18 cellular contexts compared by ENCODE assay signal in genomic region chr6:24778121-24778520, GRCh38. TPM values are rescaled to one million over a fixed set of nuclear protein-coding genes. Genes with fewer than 3 reads are reported as not detected.
DNase-seq lines count a peak whose midpoint lies in the region; ATAC-seq and TF ChIP-seq lines count a peak whose summit lies in the region.
"Had no signal": no experiment of that assay in that cellular context is flagged by ENCODE, and none has a peak within 500 bp of the region (broad histone marks: within the 10 kb centered on the region; RNA-seq: fewer than 3 reads in every experiment).

No MANE protein-coding gene starts in this region.

- H3K9me3 ChIP-seq in neural progenitor cell (ENCODE audit: low read depth) (no peaks in the 10 kb centered on the region), esophagus squamous epithelium (no peaks in the 10 kb centered on the region)
- H3K9me3 ChIP-seq: thoracic aorta had no signal

- H3K27ac Mint-ChIP-seq in HFFc6 (peak overlapping the region; percentile 13; the same call in 1 of the 2 replicates), neural progenitor cell (no peak overlapping the region)
- H3K27ac Mint-ChIP-seq in activated naive CD8-positive, alpha-beta T cell, result no peak overlapping the region
- H3K27ac Mint-ChIP-seq: IgD-negative memory B cell, immature natural killer cell had no signal

- no peak overlapping the region for H2AFZ ChIP-seq in neural progenitor cell (replicated peaks)

- no peaks in the 10 kb centered on the region for H3K27me3 ChIP-seq in neural progenitor cell
- H3K27me3 ChIP-seq in esophagus squamous epithelium, result no peaks in the 10 kb centered on the region

- peaks cover 14% of the 10 kb centered on the region for H3F3A ChIP-seq in neural progenitor cell (ENCODE audit: low read depth)

- H3K4me3 Mint-ChIP-seq in HFFc6 (peak overlapping the region; percentile 99; the same call in 1 of the 2 replicates), neural progenitor cell (no peak overlapping the region)
- peak overlapping the region; percentile 41 for H3K4me3 Mint-ChIP-seq in activated naive CD8-positive, alpha-beta T cell
- H3K4me3 Mint-ChIP-seq: activated T-cell treated with anti-CD3 and anti-CD28 coated beads, Interleukin-2, amount 50 U/mL, for 4 hours; central memory CD8-positive, alpha-beta T cell; immature natural killer cell had no signal

- H3K4me3 ChIP-seq in neural progenitor cell, result peak overlapping the region; percentile 85
- no peak overlapping the region for H3K4me3 ChIP-seq in esophagus squamous epithelium
- H3K4me3 ChIP-seq: thoracic aorta had no signal

- H3K79me2 ChIP-seq in neural progenitor cell (ENCODE audit: low read depth), result peaks cover 73% of the 10 kb centered on the region

- whole genome bisulfite sequencing in esophagus squamous epithelium, 2 donors, result 87 to 100% methylated on average over 1 of the region's 1 CpG

- no peak for ATAC-seq in HG02870 (IDR thresholded peaks at IDR 0.05; ENCODE audit: unreplicated experiment)
- ATAC-seq: activated T-cell treated with anti-CD3 and anti-CD28 coated beads, Interleukin-2, amount 50 U/mL, for 4 hours had no signal

- intact Hi-C loops in esophagus squamous epithelium (cut with DNase I), result no loop called here

- H3K27ac ChIP-seq in neural progenitor cell (no peak overlapping the region), esophagus squamous epithelium (no peak overlapping the region)
- H3K27ac ChIP-seq: thoracic aorta had no signal

- H3K4me1 Mint-ChIP-seq in HFFc6 (ENCODE audit: low read depth), result peaks cover 48% of the 10 kb centered on the region
- H3K4me1 Mint-ChIP-seq in activated naive CD8-positive, alpha-beta T cell (ENCODE audit: low read depth), result peaks cover 26% of the 10 kb centered on the region
- H3K4me1 Mint-ChIP-seq in neural progenitor cell, result peaks cover 33% of the 10 kb centered on the region

- TF ChIP-seq POLR2A in esophagus squamous epithelium (IDR thresholded peaks at IDR 0.05), result no peak

- peaks cover 45% of the 10 kb centered on the region for H4K20me1 ChIP-seq in neural progenitor cell (ENCODE audit: low read depth)

- no peak overlapping the region for H3K9ac ChIP-seq in neural progenitor cell

- H3K9me3 Mint-ChIP-seq in HFFc6 (no peaks in the 10 kb centered on the region), neural progenitor cell (no peaks in the 10 kb centered on the region)
- H3K9me3 Mint-ChIP-seq in activated naive CD8-positive, alpha-beta T cell (ENCODE audit: low read depth), result no peaks in the 10 kb centered on the region
- H3K9me3 Mint-ChIP-seq: activated T-cell treated with anti-CD3 and anti-CD28 coated beads, Interleukin-2, amount 50 U/mL, for 4 hours; central memory CD8-positive, alpha-beta T cell; IgD-negative memory B cell; immature natural killer cell had no signal

- DNase-seq in NCI-H82 (lab: John Stamatoyannopoulos, UW) (peak; percentile 13), NCI-H82 treated with DMSO at 0.1 percent for 48 hours (lab: John Stamatoyannopoulos, UW; ENCODE audit: unreplicated experiment) (no peak), HFFc6 (no peak), neural progenitor cell (ENCODE audit: low spot score) (peak; percentile 10), esophagus squamous epithelium (lab: John Stamatoyannopoulos, UW) (no peak)
- DNase-seq in activated effector memory CD4-positive, alpha-beta T cell treated with Interleukin-2 at 50 U/mL for 16 hours, result no peak
- DNase-seq: activated T-cell treated with anti-CD3 and anti-CD28 coated beads, Interleukin-2, amount 50 U/mL, for 4 hours; DMS153; H7; immature natural killer cell; NCI-H1930 had no signal

- H3K36me3 ChIP-seq in neural progenitor cell (peaks cover 11% of the 10 kb centered on the region), esophagus squamous epithelium (peaks cover 0 to 28% (median 3%) of the 10 kb centered on the region in 3 donors)

- H3K4me1 ChIP-seq in neural progenitor cell, result peaks cover 19% of the 10 kb centered on the region
- peaks cover 8 to 46% (median 9%) of the 10 kb centered on the region in 3 donors for H3K4me1 ChIP-seq in esophagus squamous epithelium

- TF ChIP-seq CTCF in HFFc6 (IDR thresholded peaks at IDR 0.05) (no peak), neural progenitor cell (IDR thresholded peaks at IDR 0.05) (no peak), esophagus squamous epithelium (IDR thresholded peaks at IDR 0.05) (no peak)

- H3K36me3 Mint-ChIP-seq in HFFc6 (ENCODE audit: low read depth) (peaks cover 24% of the 10 kb centered on the region; the same call in 1 of the 2 replicates), neural progenitor cell (peaks cover 19% of the 10 kb centered on the region)
- H3K36me3 Mint-ChIP-seq in activated naive CD8-positive, alpha-beta T cell, result peaks cover 14% of the 10 kb centered on the region
- H3K36me3 Mint-ChIP-seq: IgD-negative memory B cell had no signal

- no peaks in the 10 kb centered on the region; the same call in 1 of the 2 replicates for H3K27me3 Mint-ChIP-seq in HFFc6 (ENCODE audit: insufficient read depth)
- H3K27me3 Mint-ChIP-seq in activated naive CD8-positive, alpha-beta T cell, result no peaks in the 10 kb centered on the region
- peaks cover 2% of the 10 kb centered on the region for H3K27me3 Mint-ChIP-seq in neural progenitor cell (ENCODE audit: insufficient read depth, low read depth)
- H3K27me3 Mint-ChIP-seq: central memory CD8-positive, alpha-beta T cell; IgD-negative memory B cell had no signal

- peak overlapping the region; percentile 92 for H3K4me2 ChIP-seq in neural progenitor cell

RNA-seq across cellular contexts. Expression of gene GMNN, which starts 3.4 kb away (rescaled TPM):
- total RNA-seq in HFFc6 (2021; fragmentation: NEBNext Ultra II Directional; extraction: Animal tissue kit (Norgen Biotek cat#: 25700)), result 10 to 100 TPM; 17.2 to 33.3 (median 27.4) TPM
- total RNA-seq in neural progenitor cell (ENCODE audit: low replicate concordance), result 69.1 and 98.5 TPM in 2 replicates
- total RNA-seq in esophagus squamous epithelium, result 10 to 100 TPM; 12.4 to 24.3 (median 16.3) TPM

RNA-seq across cellular contexts. Expression of gene ARMH2, which starts 20.6 kb away (rescaled TPM):
- not detected for total RNA-seq in HFFc6 (2021; fragmentation: NEBNext Ultra II Directional; extraction: Animal tissue kit (Norgen Biotek cat#: 25700))
- not detected in 2 replicates for total RNA-seq in neural progenitor cell (ENCODE audit: low replicate concordance)
- not detected for total RNA-seq in esophagus squamous epithelium
- total RNA-seq: A172; activated T-cell treated with anti-CD3 and anti-CD28 coated beads, Interleukin-2, amount 50 U/mL, for 4 hours; H7; myocyte; thoracic aorta had no signal

RNA-seq across cellular contexts. Expression of gene C6orf62, which starts 59.2 kb away (rescaled TPM):
- 100 to 1,000 TPM; 105 to 120 (median 115) TPM for total RNA-seq in HFFc6 (2021; fragmentation: NEBNext Ultra II Directional; extraction: Animal tissue kit (Norgen Biotek cat#: 25700))
- total RNA-seq in neural progenitor cell (ENCODE audit: low replicate concordance), result 71.5 and 82.3 TPM in 2 replicates
- total RNA-seq in esophagus squamous epithelium, result 10 to 100 TPM; 38.5 to 82.9 (median 54.8) TPM

Comparison
In these comparisons a context has a peak if more than half of its experiments do, and no peak if none do; other contexts are left out.
1. DNase-seq: peak in NCI-H82 (single experiment) and neural progenitor cell (single experiment); none in NCI-H82 treated with DMSO at 0.1 percent for 48 hours (single experiment), HFFc6 (single experiment), esophagus squamous epithelium (single experiment) and activated effector memory CD4-positive, alpha-beta T cell treated with Interleukin-2 at 50 U/mL for 16 hours (single experiment).